8 cellular contexts compared by ENCODE assay signal in genomic region chr17:37220609-37220953, GRCh38.
A peak's percentile ranks its signal among the peaks of the same experiment; 100 is the strongest.
DNase-seq lines count a peak whose midpoint lies in the region; ATAC-seq and TF ChIP-seq lines count a peak whose summit lies in the region.

No MANE protein-coding gene starts in this region.

- peaks cover 8% of the 10 kb centered on the region for H3K4me1 Mint-ChIP-seq in activated CD8-positive, alpha-beta memory T cell treated with anti-CD3 and anti-CD28 coated beads, Interleukin-2, amount 10 ng/mL, durations not matched to agents 7 days and 5 days

- H3K27me3 ChIP-seq in MG63: no peaks in the 10 kb centered on the region

- peak; percentile 66 for DNase-seq in activated CD8-positive, alpha-beta memory T cell treated with anti-CD3 and anti-CD28 coated beads, Interleukin-2, amount 10 ng/mL, durations not matched to agents 7 days and 5 days
- no peak for DNase-seq in activated CD8-positive, alpha-beta memory T cell treated with anti-CD3 and anti-CD28 coated beads, Interleukin-2, amount 50 U/mL, for 48 hours
- DNase-seq in NCI-H1694 (lab: John Stamatoyannopoulos, UW) (peak; percentile 3), astrocyte of the cerebellum (ENCODE audit: low read depth) (peak; percentile 8), medulla oblongata (ENCODE audit: extremely low spot score) (peak; percentile 67), MG63 (no peak), H4 (ENCODE audit: low spot score) (no peak)
- no peak for DNase-seq in central memory CD4-positive, alpha-beta T cell

- ATAC-seq in activated CD8-positive, alpha-beta memory T cell treated with anti-CD3 and anti-CD28 coated beads, Interleukin-2, amount 10 ng/mL, durations not matched to agents 7 days and 5 days: peak; percentile 45

- no peak overlapping the region for H3K4me3 ChIP-seq in astrocyte of the cerebellum (ENCODE audit: low read depth, low read length)
- H3K4me3 ChIP-seq in MG63: no peak overlapping the region

- H3K36me3 Mint-ChIP-seq in activated CD8-positive, alpha-beta memory T cell treated with anti-CD3 and anti-CD28 coated beads, Interleukin-2, amount 10 ng/mL, durations not matched to agents 7 days and 5 days: peaks cover 10% of the 10 kb centered on the region

- no peaks in the 10 kb centered on the region for H3K27me3 Mint-ChIP-seq in activated CD8-positive, alpha-beta memory T cell treated with anti-CD3 and anti-CD28 coated beads, Interleukin-2, amount 10 ng/mL, durations not matched to agents 7 days and 5 days

- peaks cover 72% of the 10 kb centered on the region for H3K36me3 ChIP-seq in MG63

- no peak overlapping the region for H3K27ac Mint-ChIP-seq in activated CD8-positive, alpha-beta memory T cell treated with anti-CD3 and anti-CD28 coated beads, Interleukin-2, amount 10 ng/mL, durations not matched to agents 7 days and 5 days

- TF ChIP-seq CTCF in astrocyte of the cerebellum (IDR thresholded peaks at IDR 0.05; ENCODE audit: low read depth, low read length, missing control alignments): peak; percentile 61

- CTCF ChIA-PET in activated CD8-positive, alpha-beta memory T cell treated with anti-CD3 and anti-CD28 coated beads, Interleukin-2, amount 10 ng/mL, durations not matched to agents 7 days and 5 days (lab: Charles Lee): no interaction called here

- H3K4me3 Mint-ChIP-seq in activated CD8-positive, alpha-beta memory T cell treated with anti-CD3 and anti-CD28 coated beads, Interleukin-2, amount 10 ng/mL, durations not matched to agents 7 days and 5 days: no peak overlapping the region

- in situ Hi-C loops in astrocyte of the cerebellum (cut with HindIII; ENCODE audit: low sequenced_read_pairs): no loop called here

- H3K9me3 Mint-ChIP-seq in activated CD8-positive, alpha-beta memory T cell treated with anti-CD3 and anti-CD28 coated beads, Interleukin-2, amount 10 ng/mL, durations not matched to agents 7 days and 5 days (ENCODE audit: low read depth): no peaks in the 10 kb centered on the region

- H3K9me3 ChIP-seq in MG63: no peaks in the 10 kb centered on the region

Comparison
In these comparisons a context has a peak if more than half of its experiments do, and no peak if none do; other contexts are left out.
1. DNase-seq: peak in activated CD8-positive, alpha-beta memory T cell treated with anti-CD3 and anti-CD28 coated beads, Interleukin-2, amount 10 ng/mL, durations not matched to agents 7 days and 5 days (single experiment), NCI-H1694 (single experiment), astrocyte of the cerebellum (single experiment) and medulla oblongata (single experiment); none in activated CD8-positive, alpha-beta memory T cell treated with anti-CD3 and anti-CD28 coated beads, Interleukin-2, amount 50 U/mL, for 48 hours (single experiment), MG63 (single experiment), H4 (single experiment) and central memory CD4-positive, alpha-beta T cell (single experiment).